22 cellular contexts compared by ENCODE assay signal in genomic region chr6:160039441-160039840, GRCh38.
DNase-seq lines count a peak whose midpoint lies in the region; ATAC-seq and TF ChIP-seq lines count a peak whose summit lies in the region.
"Had no signal": no experiment of that assay in that cellular context is flagged by ENCODE, and none has a peak within 500 bp of the region (broad histone marks: within the 10 kb centered on the region; RNA-seq: fewer than 3 reads in every experiment).

No MANE protein-coding gene starts in this region.

- H3K27me3 ChIP-seq in lower lobe of right lung (ENCODE audit: low read depth): no peaks in the 10 kb centered on the region
- H3K27me3 ChIP-seq: colonic mucosa, SJSA1 had no signal

- intact Hi-C loops in activated CD4-positive, alpha-beta memory T cell treated with anti-CD3 and anti-CD28 coated beads for 36 hours (cut with micrococcal nuclease): no loop called here
- intact Hi-C loops in activated T-helper 2 cell treated with anti-CD3 and anti-CD28 coated beads, Interferon-gamma antibody, Interleukin-2, Interleukin-4, amounts not matched to agents 10 μg/mL and 5 μg/mL and 100 μg/mL, durations not matched to agents 14 hours and 24 hours and 36 hours (cut with micrococcal nuclease): no loop called here
- intact Hi-C loops in lower lobe of right lung (cut with DNase I): no loop called here
- intact Hi-C loops in cardiac septum (cut with DNase I): no loop called here

- POLR2A ChIA-PET in activated CD4-positive, alpha-beta memory T cell treated with anti-CD3 and anti-CD28 coated beads, Interleukin-2, amount 10 ng/mL, durations not matched to agents 7 days and 5 days (lab: Charles Lee): interaction anchor here (1.4 kb wide), 1 partner anchor 61 kb away, joined by 3 read pairs; no protein-coding TSS in a partner anchor
- POLR2A ChIA-PET in activated CD4-positive, alpha-beta memory T cell treated with anti-CD3 and anti-CD28 coated beads for 36 hours (lab: Charles Lee): no interaction called here

- H3K4me1 ChIP-seq in lower lobe of right lung: peaks cover 9% of the 10 kb centered on the region
- H3K4me1 ChIP-seq: colonic mucosa had no signal

- H3K27ac ChIP-seq in lower lobe of right lung: no peak overlapping the region
- H3K27ac ChIP-seq: C4-2B, colonic mucosa, GM23248, SJSA1 had no signal

- H3K4me1 Mint-ChIP-seq in activated CD4-positive, alpha-beta memory T cell treated with anti-CD3 and anti-CD28 coated beads, Interleukin-2, amount 10 ng/mL, durations not matched to agents 7 days and 5 days: peaks cover 36% of the 10 kb centered on the region
- H3K4me1 Mint-ChIP-seq in activated CD4-positive, alpha-beta memory T cell treated with anti-CD3 and anti-CD28 coated beads for 36 hours (ENCODE audit: low read depth): peaks cover 5% of the 10 kb centered on the region
- H3K4me1 Mint-ChIP-seq in activated T-helper 2 cell treated with anti-CD3 and anti-CD28 coated beads, Interferon-gamma antibody, Interleukin-2, Interleukin-4, amounts not matched to agents 10 μg/mL and 5 μg/mL and 100 μg/mL, durations not matched to agents 14 hours and 24 hours and 36 hours (ENCODE audit: low read depth): peaks cover 33% of the 10 kb centered on the region
- H3K4me1 Mint-ChIP-seq in nephron progenitor cell: no peaks in the 10 kb centered on the region
- H3K4me1 Mint-ChIP-seq: stimulated activated memory B cell treated with anti-CD40 and anti-IgM and Interleukin-4, amounts not matched to agents 10 μg/mL and 1 μg/mL and 100 μg/mL, for 72 hours had no signal

- H3K9me3 ChIP-seq in lower lobe of right lung: no peaks in the 10 kb centered on the region
- H3K9me3 ChIP-seq: colonic mucosa, SJSA1 had no signal

- no peaks in the 10 kb centered on the region for H3K27me3 Mint-ChIP-seq in activated CD4-positive, alpha-beta memory T cell treated with anti-CD3 and anti-CD28 coated beads, Interleukin-2, amount 10 ng/mL, durations not matched to agents 7 days and 5 days
- no peaks in the 10 kb centered on the region for H3K27me3 Mint-ChIP-seq in activated CD4-positive, alpha-beta memory T cell treated with anti-CD3 and anti-CD28 coated beads for 36 hours
- no peaks in the 10 kb centered on the region for H3K27me3 Mint-ChIP-seq in activated T-helper 2 cell treated with anti-CD3 and anti-CD28 coated beads, Interferon-gamma antibody, Interleukin-2, Interleukin-4, amounts not matched to agents 10 μg/mL and 5 μg/mL and 100 μg/mL, durations not matched to agents 14 hours and 24 hours and 36 hours (ENCODE audit: low read depth)
- H3K27me3 Mint-ChIP-seq in nephron progenitor cell (ENCODE audit: low read depth, poor library complexity): no peaks in the 10 kb centered on the region
- H3K27me3 Mint-ChIP-seq: stimulated activated memory B cell treated with anti-CD40 and anti-IgM and Interleukin-4, amounts not matched to agents 10 μg/mL and 1 μg/mL and 100 μg/mL, for 72 hours had no signal

- peaks cover 74% of the 10 kb centered on the region for H3K36me3 ChIP-seq in lower lobe of right lung

- no peak for ATAC-seq in lower lobe of right lung
- ATAC-seq: left colon; stimulated activated memory B cell treated with anti-CD40 and anti-IgM and Interleukin-4, amounts not matched to agents 10 μg/mL and 1 μg/mL and 100 μg/mL, for 72 hours had no signal

- H3K27ac Mint-ChIP-seq in activated CD4-positive, alpha-beta memory T cell treated with anti-CD3 and anti-CD28 coated beads, Interleukin-2, amount 10 ng/mL, durations not matched to agents 7 days and 5 days: peak overlapping the region; percentile 21
- H3K27ac Mint-ChIP-seq in activated CD4-positive, alpha-beta memory T cell treated with anti-CD3 and anti-CD28 coated beads for 36 hours: no peak overlapping the region
- peak overlapping the region; percentile 35 for H3K27ac Mint-ChIP-seq in activated T-helper 2 cell treated with anti-CD3 and anti-CD28 coated beads, Interferon-gamma antibody, Interleukin-2, Interleukin-4, amounts not matched to agents 10 μg/mL and 5 μg/mL and 100 μg/mL, durations not matched to agents 14 hours and 24 hours and 36 hours
- peak overlapping the region; percentile 18 for H3K27ac Mint-ChIP-seq in nephron progenitor cell
- H3K27ac Mint-ChIP-seq: stimulated activated memory B cell treated with anti-CD40 and anti-IgM and Interleukin-4, amounts not matched to agents 10 μg/mL and 1 μg/mL and 100 μg/mL, for 72 hours had no signal

- no peak overlapping the region for H3K4me3 Mint-ChIP-seq in activated CD4-positive, alpha-beta memory T cell treated with anti-CD3 and anti-CD28 coated beads, Interleukin-2, amount 10 ng/mL, durations not matched to agents 7 days and 5 days
- no peak overlapping the region for H3K4me3 Mint-ChIP-seq in activated CD4-positive, alpha-beta memory T cell treated with anti-CD3 and anti-CD28 coated beads for 36 hours
- no peak overlapping the region for H3K4me3 Mint-ChIP-seq in activated T-helper 2 cell treated with anti-CD3 and anti-CD28 coated beads, Interferon-gamma antibody, Interleukin-2, Interleukin-4, amounts not matched to agents 10 μg/mL and 5 μg/mL and 100 μg/mL, durations not matched to agents 14 hours and 24 hours and 36 hours (ENCODE audit: low read depth)
- H3K4me3 Mint-ChIP-seq in nephron progenitor cell: no peak overlapping the region
- H3K4me3 Mint-ChIP-seq: stimulated activated memory B cell treated with anti-CD40 and anti-IgM and Interleukin-4, amounts not matched to agents 10 μg/mL and 1 μg/mL and 100 μg/mL, for 72 hours had no signal

- no peak for TF ChIP-seq CTCF in nephron progenitor cell (IDR thresholded peaks at IDR 0.05)
- no peak for TF ChIP-seq CTCF in lower lobe of right lung (IDR thresholded peaks at IDR 0.05)

- H3K9me3 Mint-ChIP-seq in activated CD4-positive, alpha-beta memory T cell treated with anti-CD3 and anti-CD28 coated beads, Interleukin-2, amount 10 ng/mL, durations not matched to agents 7 days and 5 days: no peaks in the 10 kb centered on the region
- no peaks in the 10 kb centered on the region for H3K9me3 Mint-ChIP-seq in activated CD4-positive, alpha-beta memory T cell treated with anti-CD3 and anti-CD28 coated beads for 36 hours
- no peaks in the 10 kb centered on the region for H3K9me3 Mint-ChIP-seq in activated T-helper 2 cell treated with anti-CD3 and anti-CD28 coated beads, Interferon-gamma antibody, Interleukin-2, Interleukin-4, amounts not matched to agents 10 μg/mL and 5 μg/mL and 100 μg/mL, durations not matched to agents 14 hours and 24 hours and 36 hours
- H3K9me3 Mint-ChIP-seq in nephron progenitor cell: no peaks in the 10 kb centered on the region
- H3K9me3 Mint-ChIP-seq: stimulated activated memory B cell treated with anti-CD40 and anti-IgM and Interleukin-4, amounts not matched to agents 10 μg/mL and 1 μg/mL and 100 μg/mL, for 72 hours had no signal

- CTCF ChIA-PET in activated CD4-positive, alpha-beta memory T cell treated with anti-CD3 and anti-CD28 coated beads, Interleukin-2, amount 10 ng/mL, durations not matched to agents 7 days and 5 days (lab: Charles Lee): no interaction called here
- CTCF ChIA-PET in activated CD4-positive, alpha-beta memory T cell treated with anti-CD3 and anti-CD28 coated beads for 36 hours (lab: Charles Lee): no interaction called here

- no peak overlapping the region for H3K4me3 ChIP-seq in lower lobe of right lung
- H3K4me3 ChIP-seq: colonic mucosa, GM23248, SJSA1 had no signal

- DNase-seq in activated CD4-positive, alpha-beta memory T cell treated with anti-CD3 and anti-CD28 coated beads, Interleukin-2, amount 10 ng/mL, durations not matched to agents 7 days and 5 days: no peak
- no peak for DNase-seq in activated CD4-positive, alpha-beta memory T cell treated with anti-CD3 and anti-CD28 coated beads for 36 hours
- DNase-seq in Kasumi-1 (lab: John Stamatoyannopoulos, UW) (peak; percentile 14 to 15), nephron progenitor cell (no peak), AG20443 (ENCODE audit: low spot score) (no peak), lower lobe of right lung (no peak), cardiac septum (ENCODE audit: low spot score) (no peak)
- no peak for DNase-seq in activated T-helper 2 cell treated with anti-CD3 and anti-CD28 coated beads, Interferon-gamma antibody, Interleukin-2, Interleukin-4, amounts not matched to agents 10 μg/mL and 5 μg/mL and 100 μg/mL, durations not matched to agents 14 hours and 24 hours and 36 hours (ENCODE audit: low spot score)
- DNase-seq: activated CD8-positive, alpha-beta memory T cell treated with anti-CD3 and anti-CD28 coated beads, Interleukin-2, amount 50 U/mL, for 48 hours; activated naive CD4-positive, alpha-beta T cell treated with Interleukin-2 at 50 U/mL for 16 hours; colonic mucosa; glutamatergic neuron; GM23248; left colon; MM.1S; NCI-H1930; NCI-H226; NCI-H774; T-helper 9 cell had no signal

- peaks cover 74% of the 10 kb centered on the region for H3K36me3 Mint-ChIP-seq in activated CD4-positive, alpha-beta memory T cell treated with anti-CD3 and anti-CD28 coated beads, Interleukin-2, amount 10 ng/mL, durations not matched to agents 7 days and 5 days (ENCODE audit: low read depth)
- H3K36me3 Mint-ChIP-seq in activated CD4-positive, alpha-beta memory T cell treated with anti-CD3 and anti-CD28 coated beads for 36 hours: peaks cover 47% of the 10 kb centered on the region
- peaks cover 75% of the 10 kb centered on the region for H3K36me3 Mint-ChIP-seq in activated T-helper 2 cell treated with anti-CD3 and anti-CD28 coated beads, Interferon-gamma antibody, Interleukin-2, Interleukin-4, amounts not matched to agents 10 μg/mL and 5 μg/mL and 100 μg/mL, durations not matched to agents 14 hours and 24 hours and 36 hours (ENCODE audit: low read depth)
- H3K36me3 Mint-ChIP-seq in nephron progenitor cell (ENCODE audit: low read depth): peaks cover 53% of the 10 kb centered on the region

Comparison
In these comparisons a context has a peak if more than half of its experiments do, and no peak if none do; other contexts are left out.
1. DNase-seq: peak in Kasumi-1 (2 of 2); none in activated CD4-positive, alpha-beta memory T cell treated with anti-CD3 and anti-CD28 coated beads, Interleukin-2, amount 10 ng/mL, durations not matched to agents 7 days and 5 days (single experiment), activated CD4-positive, alpha-beta memory T cell treated with anti-CD3 and anti-CD28 coated beads for 36 hours (single experiment), activated T-helper 2 cell treated with anti-CD3 and anti-CD28 coated beads, Interferon-gamma antibody, Interleukin-2, Interleukin-4, amounts not matched to agents 10 μg/mL and 5 μg/mL and 100 μg/mL, durations not matched to agents 14 hours and 24 hours and 36 hours (single experiment), nephron progenitor cell (single experiment), AG20443 (single experiment), lower lobe of right lung (single experiment) and cardiac septum (single experiment).